ENCODE assay signal across 14 cellular contexts in the genomic region with DNA sequence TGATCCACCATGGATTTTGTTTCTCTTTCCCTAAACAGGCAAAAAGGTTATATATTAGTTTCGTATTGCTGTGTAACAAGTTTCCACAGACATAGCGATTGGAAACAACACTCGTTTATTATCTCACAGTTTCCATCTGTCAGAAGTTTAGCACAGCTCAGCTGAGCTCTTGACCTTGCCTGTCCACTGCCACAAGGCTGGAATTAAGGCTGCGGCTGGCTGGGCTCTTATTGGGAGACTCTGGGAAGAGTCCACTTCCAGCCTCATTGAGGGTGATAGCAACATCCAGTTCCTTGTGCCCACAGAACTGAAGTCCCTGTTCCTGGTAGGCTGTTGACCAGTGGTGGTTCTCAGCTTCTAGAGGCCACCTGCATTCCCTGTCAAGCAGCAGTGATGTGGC.
"Had no signal": no experiment of that assay in that cellular context is flagged by ENCODE, and none has a peak within 500 bp of the region (broad histone marks: within the 10 kb centered on the region; RNA-seq: fewer than 3 reads in every experiment).

No MANE protein-coding gene starts in this region.

- H3K9me3 ChIP-seq: colonic mucosa, ovary, suprapubic skin, thyroid gland had no signal

- H3K4me3 ChIP-seq: colonic mucosa, ovary, smooth muscle cell, suprapubic skin, thyroid gland had no signal

- H3K4me1 ChIP-seq: colonic mucosa, thyroid gland had no signal

- DNase-seq: colonic mucosa; dermis blood vessel endothelial cell; foreskin keratinocyte; head of caudate nucleus; islet precursor cell; mesendoderm; naive B cell; ovary; right cardiac atrium; stimulated activated CD4-positive, alpha-beta T cell treated with anti-CD3 and anti-CD28 coated beads, Interleukin-2, amount 100 ng/mL, for 48 hours; stimulated activated naive CD8-positive, alpha-beta T cell treated with anti-CD3 and anti-CD28 coated beads, Interleukin-15, Interleukin-2, amounts not matched to agents 100 U/mL and 50 U/mL, for 24 hours; thyroid gland had no signal

- H3K36me3 ChIP-seq: colonic mucosa, ovary, suprapubic skin, thyroid gland had no signal

- H3K27ac ChIP-seq: colonic mucosa, foreskin keratinocyte, ovary, suprapubic skin, thyroid gland had no signal

- H3K4me2 ChIP-seq: smooth muscle cell had no signal

- ATAC-seq: foreskin keratinocyte; stimulated activated naive CD8-positive, alpha-beta T cell treated with anti-CD3 and anti-CD28 coated beads, Interleukin-15, Interleukin-2, amounts not matched to agents 100 U/mL and 50 U/mL, for 24 hours had no signal

- H3K27me3 ChIP-seq: colonic mucosa, foreskin keratinocyte, ovary, suprapubic skin, thyroid gland had no signal
